Comparison of ENCODE assay signal across 8 cellular contexts in genomic region chr3:15636028-15636709, GRCh38. TPM values are rescaled to one million over a fixed set of nuclear protein-coding genes. Genes with fewer than 3 reads are reported as not detected.
DNase-seq lines count a peak whose midpoint lies in the region; ATAC-seq, FAIRE-seq and TF ChIP-seq lines count a peak whose summit lies in the region.

No MANE protein-coding gene starts in this region.

- H2AFZ ChIP-seq in astrocyte (ENCODE audit: low read depth, low read length) (peak overlapping the region; percentile 57), neural progenitor cell (replicated peaks) (no peak overlapping the region)

- H3K27me3 ChIP-seq in astrocyte (ENCODE audit: insufficient read depth, low read length) (no peaks in the 10 kb centered on the region), left lung (no peaks in the 10 kb centered on the region), upper lobe of left lung (no peaks in the 10 kb centered on the region), ascending aorta (no peaks in the 10 kb centered on the region), neural progenitor cell (no peaks in the 10 kb centered on the region)

- H3K27me3 Mint-ChIP-seq in astrocyte (ENCODE audit: low read depth, unreplicated experiment) (no peaks in the 10 kb centered on the region), neural progenitor cell (ENCODE audit: insufficient read depth, low read depth) (peaks cover 2% of the 10 kb centered on the region)

- H3F3A ChIP-seq in neural progenitor cell (ENCODE audit: low read depth): peaks cover 5% of the 10 kb centered on the region

- DNase-seq in Right ventricle myocardium inferior (ENCODE audit: missing footprints) (no peak), cardiac septum (ENCODE audit: low spot score) (no peak), NCI-H226 (peak; percentile 94), astrocyte (ENCODE audit: low read depth) (peak; percentile 96), left lung (no peak), upper lobe of left lung (no peak), ascending aorta (ENCODE audit: low spot score in 2 of 2) (no peak), neural progenitor cell (ENCODE audit: low spot score) (no peak)

- no peaks in the 10 kb centered on the region for H4K20me1 ChIP-seq in astrocyte (ENCODE audit: insufficient read depth, low read length)
- H4K20me1 ChIP-seq in neural progenitor cell (ENCODE audit: low read depth): no peaks in the 10 kb centered on the region

- H3K4me1 Mint-ChIP-seq in astrocyte (ENCODE audit: low read depth, unreplicated experiment): peaks cover 46% of the 10 kb centered on the region
- peaks cover 30% of the 10 kb centered on the region for H3K4me1 Mint-ChIP-seq in neural progenitor cell

- H3K9ac ChIP-seq in astrocyte (ENCODE audit: low read length) (peak overlapping the region; percentile 83), neural progenitor cell (no peak overlapping the region)

- peak; percentile 64 for FAIRE-seq in astrocyte (lab: Jason Lieb, UNC)

- no peak overlapping the region for H3K4me3 Mint-ChIP-seq in astrocyte (ENCODE audit: unreplicated experiment)
- no peak overlapping the region for H3K4me3 Mint-ChIP-seq in neural progenitor cell

- no peak for TF ChIP-seq EP300 in upper lobe of left lung (IDR thresholded peaks at IDR 0.05)

- ATAC-seq in Right ventricle myocardium inferior (peak; percentile 45), left lung (peak; percentile 50), upper lobe of left lung (ENCODE audit: low FRiP score in 2 of 2) (peak; percentile 37 to 85)

- H3K9me3 ChIP-seq in astrocyte (ENCODE audit: insufficient read depth, low read depth, low read length): no peaks in the 10 kb centered on the region
- no peaks in the 10 kb centered on the region for H3K9me3 ChIP-seq in left lung
- no peaks in the 10 kb centered on the region for H3K9me3 ChIP-seq in upper lobe of left lung
- H3K9me3 ChIP-seq in ascending aorta: no peaks in the 10 kb centered on the region
- no peaks in the 10 kb centered on the region for H3K9me3 ChIP-seq in neural progenitor cell (ENCODE audit: low read depth)

- peak overlapping the region; percentile 12 for H3K4me3 ChIP-seq in astrocyte (ENCODE audit: insufficient read depth, low read depth, low read length)
- H3K4me3 ChIP-seq in left lung: no peak overlapping the region
- H3K4me3 ChIP-seq in upper lobe of left lung: peak overlapping the region in 2 of 4 donors; percentile 4 to 12
- no peak overlapping the region for H3K4me3 ChIP-seq in ascending aorta
- no peak overlapping the region for H3K4me3 ChIP-seq in neural progenitor cell

- H3K9me3 Mint-ChIP-seq in astrocyte (ENCODE audit: unreplicated experiment): peaks cover 2% of the 10 kb centered on the region
- H3K9me3 Mint-ChIP-seq in neural progenitor cell: no peaks in the 10 kb centered on the region

- no peak for TF ChIP-seq CTCF in astrocyte (IDR thresholded peaks at IDR 0.05; ENCODE audit: insufficient read depth, low read depth, low read length)
- TF ChIP-seq CTCF in left lung (IDR thresholded peaks at IDR 0.05): no peak
- TF ChIP-seq CTCF in upper lobe of left lung (IDR thresholded peaks at IDR 0.05): peak in 1 of 6 experiments; percentile 20
- TF ChIP-seq CTCF in ascending aorta (IDR thresholded peaks at IDR 0.05): no peak
- no peak for TF ChIP-seq CTCF in neural progenitor cell (IDR thresholded peaks at IDR 0.05)

- H3K36me3 ChIP-seq in astrocyte (ENCODE audit: insufficient read depth, low read length) (no peaks in the 10 kb centered on the region), left lung (no peaks in the 10 kb centered on the region), upper lobe of left lung (no peaks in the 10 kb centered on the region), ascending aorta (no peaks in the 10 kb centered on the region), neural progenitor cell (no peaks in the 10 kb centered on the region)

- H3K79me2 ChIP-seq in astrocyte (ENCODE audit: insufficient read depth, low read length): no peaks in the 10 kb centered on the region
- no peaks in the 10 kb centered on the region for H3K79me2 ChIP-seq in neural progenitor cell (ENCODE audit: low read depth)

- H3K27ac ChIP-seq in astrocyte (ENCODE audit: low read depth, low read length) (peak overlapping the region; percentile 98), left lung (peak overlapping the region; percentile 47 to 75), upper lobe of left lung (peak overlapping the region; percentile 50 to 70 (median 53)), ascending aorta (peak overlapping the region in 1 of 2 donors; percentile 69), neural progenitor cell (no peak overlapping the region)

- intact Hi-C loops in Right ventricle myocardium inferior (cut with DNase I): loop anchor here (10.0 kb wide), 1 partner anchor 609 kb away; no protein-coding TSS in a partner anchor
- intact Hi-C loops in cardiac septum (cut with DNase I): loop anchor here (10.0 kb wide), 2 partner anchors 539 to 609 kb away; partner anchors contain the start of gene GALNT15
- intact Hi-C loops in left lung (cut with DNase I): no loop called here
- intact Hi-C loops in ascending aorta (cut with DNase I): no loop called here

- H3K4me2 ChIP-seq in astrocyte (ENCODE audit: low read length): peak overlapping the region; percentile 77
- no peak overlapping the region for H3K4me2 ChIP-seq in neural progenitor cell

- no peak for TF ChIP-seq POLR2A in upper lobe of left lung (IDR thresholded peaks at IDR 0.05)

- peak overlapping the region; percentile 85 for H3K27ac Mint-ChIP-seq in astrocyte (ENCODE audit: unreplicated experiment)
- no peak overlapping the region for H3K27ac Mint-ChIP-seq in neural progenitor cell

- H3K4me1 ChIP-seq in astrocyte (ENCODE audit: insufficient read depth, low read length) (peaks cover 73% of the 10 kb centered on the region), left lung (peaks cover 14 to 29% of the 10 kb centered on the region in 2 donors), upper lobe of left lung (peaks cover 12 to 37% (median 26%) of the 10 kb centered on the region in 4 donors), ascending aorta (peaks cover 8 to 20% of the 10 kb centered on the region in 2 donors), neural progenitor cell (peaks cover 13% of the 10 kb centered on the region)

- H3K36me3 Mint-ChIP-seq in astrocyte (ENCODE audit: low read depth, unreplicated experiment): peaks cover 6% of the 10 kb centered on the region
- H3K36me3 Mint-ChIP-seq in neural progenitor cell: peaks cover 2% of the 10 kb centered on the region

- WGBS in upper lobe of left lung, 2 donors: 51 to 58% methylated on average over 14 of the region's 14 CpGs

RNA-seq across cellular contexts. Expression of gene BTD, which starts 34.6 kb away (rescaled TPM):
- total RNA-seq in Right ventricle myocardium inferior: 13.5 TPM
- total RNA-seq in cardiac septum: 7.7 TPM
- 16.2 and 19.0 TPM in 2 replicates for total RNA-seq in astrocyte
- 10 to 100 TPM; 16.3 to 21.2 TPM for total RNA-seq in left lung
- total RNA-seq in upper lobe of left lung: 10 to 100 TPM in 5 of 6 donors, 1 to 10 TPM in 1; 6.8 to 32.2 (median 21.8) TPM
- 11.8 TPM for total RNA-seq in ascending aorta
- 11.7 and 16.0 TPM in 2 replicates for total RNA-seq in neural progenitor cell (ENCODE audit: low replicate concordance)

RNA-seq across cellular contexts. Expression of gene HACL1, which starts 34.8 kb away (rescaled TPM):
- 12.5 TPM for total RNA-seq in Right ventricle myocardium inferior
- total RNA-seq in cardiac septum: 12.6 TPM
- total RNA-seq in astrocyte: 17.3 and 17.8 TPM in 2 replicates
- 10 to 100 TPM; 15.5 to 15.6 TPM for total RNA-seq in left lung
- total RNA-seq in upper lobe of left lung: 10 to 100 TPM; 12.9 to 32.5 (median 19.6) TPM
- 13.8 TPM for total RNA-seq in ascending aorta
- 38.8 and 48.6 TPM in 2 replicates for total RNA-seq in neural progenitor cell (ENCODE audit: low replicate concordance)

Comparison
In these comparisons a context has a peak if more than half of its experiments do, and no peak if none do; other contexts are left out.
1. DNase-seq: peak in NCI-H226 (single experiment) and astrocyte (single experiment); none in Right ventricle myocardium inferior (single experiment), cardiac septum (single experiment), left lung (0 of 2), upper lobe of left lung (0 of 2), ascending aorta (0 of 2) and neural progenitor cell (single experiment).
2. intact Hi-C loops: an anchor here in Right ventricle myocardium inferior (10.0 kb wide) and cardiac septum (10.0 kb wide); none called in left lung and ascending aorta.
3. Peak in every context shown above with its lines, with median percentiles within 50 percentile points of each other: ATAC-seq.